In the genomic region with DNA sequence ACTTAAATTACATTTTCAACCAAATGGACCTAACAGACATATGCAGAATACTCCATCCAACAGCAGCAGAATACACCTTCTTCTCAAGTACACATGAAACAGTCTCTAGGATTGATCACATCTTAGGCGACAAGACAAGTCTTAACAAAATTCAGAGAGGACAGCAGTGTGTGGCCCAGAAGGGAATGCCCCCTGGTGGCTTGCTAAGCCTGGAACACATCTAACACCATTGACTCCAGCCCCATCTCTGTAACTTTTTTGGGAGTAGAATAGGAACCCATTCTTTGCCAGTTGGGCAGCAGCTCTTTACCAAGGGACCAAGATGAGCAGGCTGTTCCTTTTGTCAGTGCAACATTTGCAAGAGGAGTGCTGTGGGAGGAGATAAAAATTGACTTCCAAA, we compare ENCODE assay signal across 8 cellular contexts.
A peak's percentile ranks its signal among the peaks of the same experiment; 100 is the strongest.
DNase-seq lines count a peak whose midpoint lies in the region; ATAC-seq and TF ChIP-seq lines count a peak whose summit lies in the region.

No MANE protein-coding gene starts in this region.

- H3K4me2 ChIP-seq in neural progenitor cell = no peak overlapping the region

- H4K20me1 ChIP-seq in neural progenitor cell (ENCODE audit: low read depth) = no peaks in the 10 kb centered on the region

- peak in 1 of 2 donors; percentile 65 for TF ChIP-seq CTCF in right atrium auricular region (IDR thresholded peaks at IDR 0.05)
- peak; percentile 77 for TF ChIP-seq CTCF in VCaP (conservative IDR thresholded peaks at IDR 0.05)
- TF ChIP-seq CTCF in neural progenitor cell (IDR thresholded peaks at IDR 0.05) = peak; percentile 58
- peak in 1 of 3 donors; percentile 7 for TF ChIP-seq CTCF in omental fat pad (IDR thresholded peaks at IDR 0.05)

- no peak overlapping the region for H2AFZ ChIP-seq in neural progenitor cell (replicated peaks)

- no peak overlapping the region for H3K4me3 ChIP-seq in right atrium auricular region
- no peak overlapping the region for H3K4me3 ChIP-seq in neural progenitor cell

- H3K4me3 Mint-ChIP-seq in neural progenitor cell = no peak overlapping the region

- H3K4me1 ChIP-seq in right atrium auricular region (peaks cover 0 to 10% of the 10 kb centered on the region in 2 donors), neural progenitor cell (no peaks in the 10 kb centered on the region)

- H3K36me3 Mint-ChIP-seq in neural progenitor cell = no peaks in the 10 kb centered on the region

- H3K9ac ChIP-seq in neural progenitor cell = no peak overlapping the region

- no peaks in the 10 kb centered on the region for H3K27me3 ChIP-seq in right atrium auricular region
- no peaks in the 10 kb centered on the region for H3K27me3 ChIP-seq in neural progenitor cell

- DNase-seq in Right ventricle myocardium superior (no peak), right atrium auricular region (ENCODE audit: low spot score) (no peak), neural progenitor cell (ENCODE audit: low spot score) (peak; percentile 53), omental fat pad (ENCODE audit: low spot score) (no peak), superior temporal gyrus (ENCODE audit: extremely low spot score) (no peak)
- peak; percentile 17 for DNase-seq in effector CD4-positive, alpha-beta T cell

- H3K27ac Mint-ChIP-seq in neural progenitor cell = no peak overlapping the region

- H3K4me1 Mint-ChIP-seq in neural progenitor cell = no peaks in the 10 kb centered on the region

- intact Hi-C loops in Right ventricle myocardium superior (cut with DNase I) = no loop called here

- no peaks in the 10 kb centered on the region for H3F3A ChIP-seq in neural progenitor cell (ENCODE audit: low read depth)

- no peaks in the 10 kb centered on the region for H3K27me3 Mint-ChIP-seq in neural progenitor cell (ENCODE audit: insufficient read depth, low read depth)

- H3K36me3 ChIP-seq in right atrium auricular region (no peaks in the 10 kb centered on the region), neural progenitor cell (no peaks in the 10 kb centered on the region)

- ATAC-seq in Right ventricle myocardium superior (ENCODE audit: poor library complexity) (peak; percentile 47), HG03039 (IDR thresholded peaks at IDR 0.05; ENCODE audit: unreplicated experiment) (peak; percentile 69), omental fat pad (ENCODE audit: low FRiP score) (no peak)

- no peaks in the 10 kb centered on the region for H3K9me3 ChIP-seq in right atrium auricular region
- no peaks in the 10 kb centered on the region for H3K9me3 ChIP-seq in neural progenitor cell (ENCODE audit: low read depth)

- H3K9me3 Mint-ChIP-seq in neural progenitor cell = no peaks in the 10 kb centered on the region

- no peak overlapping the region for H3K27ac ChIP-seq in right atrium auricular region
- H3K27ac ChIP-seq in VCaP = no peak overlapping the region
- no peak overlapping the region for H3K27ac ChIP-seq in neural progenitor cell

- no peaks in the 10 kb centered on the region for H3K79me2 ChIP-seq in neural progenitor cell (ENCODE audit: low read depth)

Comparison
In these comparisons a context has a peak if more than half of its experiments do, and no peak if none do; other contexts are left out.
1. DNase-seq: peak in effector CD4-positive, alpha-beta T cell (single experiment) and neural progenitor cell (single experiment); none in Right ventricle myocardium superior (single experiment), right atrium auricular region (single experiment), omental fat pad (single experiment) and superior temporal gyrus (single experiment).